Comparison of ENCODE assay signal across 1 cellular context in the genomic region with DNA sequence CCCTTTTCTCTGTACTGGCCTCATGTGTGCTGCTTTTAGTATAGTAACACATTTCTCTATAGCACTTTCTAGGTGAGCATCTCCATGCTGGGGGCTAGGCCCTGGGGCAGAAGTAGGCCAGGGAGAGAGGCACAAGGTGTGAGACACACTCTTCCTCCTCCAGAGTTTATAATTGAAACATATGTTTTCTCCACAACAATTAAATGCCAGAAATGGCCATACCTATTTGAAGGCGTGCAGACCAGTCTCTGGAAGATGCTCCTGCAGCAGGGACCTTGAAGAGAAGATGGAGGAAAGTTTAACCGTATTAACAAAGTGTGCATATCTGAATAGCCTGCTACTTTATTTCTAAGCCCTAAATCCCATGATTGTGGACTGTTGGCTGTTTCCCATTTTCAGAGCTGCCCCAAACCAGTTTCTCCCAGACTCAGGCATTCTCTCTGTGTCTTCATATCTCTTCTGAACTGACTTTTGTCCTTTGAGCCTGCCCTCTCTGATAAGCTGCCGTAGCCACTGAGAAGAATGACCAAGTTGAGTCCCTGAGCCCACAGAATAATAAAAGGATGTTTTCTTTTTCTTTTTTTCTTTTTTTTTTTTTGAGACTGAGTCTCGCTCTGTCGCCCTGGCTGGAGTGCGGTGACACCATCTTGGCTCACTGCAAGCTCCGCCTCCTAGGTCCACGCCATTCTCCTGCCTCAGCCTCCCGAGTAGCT.
A peak's percentile ranks its signal among the peaks of the same experiment; 100 is the strongest.
TF ChIP-seq lines count a peak whose summit lies in the region.

No MANE protein-coding gene starts in this region.

TF ChIP-seq in K562, 482 proteins besides CTCF, POLR2A, EP300 and RAD21 (continued from another document and continues in another):
- TF ChIP-seq, protein P1, sequence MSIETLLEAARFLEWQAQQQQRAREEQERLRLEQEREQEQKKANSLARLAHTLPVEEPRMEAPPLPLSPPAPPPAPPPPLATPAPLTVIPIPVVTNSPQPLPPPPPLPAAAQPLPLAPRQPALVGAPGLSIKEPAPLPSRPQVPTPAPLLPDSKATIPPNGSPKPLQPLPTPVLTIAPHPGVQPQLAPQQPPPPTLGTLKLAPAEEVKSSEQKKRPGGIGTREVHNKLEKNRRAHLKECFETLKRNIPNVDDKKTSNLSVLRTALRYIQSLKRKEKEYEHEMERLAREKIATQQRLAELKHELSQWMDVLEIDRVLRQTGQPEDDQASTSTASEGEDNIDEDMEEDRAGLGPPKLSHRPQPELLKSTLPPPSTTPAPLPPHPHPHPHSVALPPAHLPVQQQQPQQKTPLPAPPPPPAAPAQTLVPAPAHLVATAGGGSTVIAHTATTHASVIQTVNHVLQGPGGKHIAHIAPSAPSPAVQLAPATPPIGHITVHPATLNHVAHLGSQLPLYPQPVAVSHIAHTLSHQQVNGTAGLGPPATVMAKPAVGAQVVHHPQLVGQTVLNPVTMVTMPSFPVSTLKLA (conservative IDR thresholded peaks at IDR 0.05) = 0 out of 4 replicates have a peak, but pooled peaks of 1 of the 2 experiments have one; percentile 8
- TF ChIP-seq ATF1 (CRISPR knock-in tag; IDR thresholded peaks at IDR 0.05) = no peak
- TF ChIP-seq ATF1 (tag; IDR thresholded peaks at IDR 0.05) = 0 out of 2 replicates have a peak, but pooled peaks have one; percentile 12
- TF ChIP-seq, protein P2, sequence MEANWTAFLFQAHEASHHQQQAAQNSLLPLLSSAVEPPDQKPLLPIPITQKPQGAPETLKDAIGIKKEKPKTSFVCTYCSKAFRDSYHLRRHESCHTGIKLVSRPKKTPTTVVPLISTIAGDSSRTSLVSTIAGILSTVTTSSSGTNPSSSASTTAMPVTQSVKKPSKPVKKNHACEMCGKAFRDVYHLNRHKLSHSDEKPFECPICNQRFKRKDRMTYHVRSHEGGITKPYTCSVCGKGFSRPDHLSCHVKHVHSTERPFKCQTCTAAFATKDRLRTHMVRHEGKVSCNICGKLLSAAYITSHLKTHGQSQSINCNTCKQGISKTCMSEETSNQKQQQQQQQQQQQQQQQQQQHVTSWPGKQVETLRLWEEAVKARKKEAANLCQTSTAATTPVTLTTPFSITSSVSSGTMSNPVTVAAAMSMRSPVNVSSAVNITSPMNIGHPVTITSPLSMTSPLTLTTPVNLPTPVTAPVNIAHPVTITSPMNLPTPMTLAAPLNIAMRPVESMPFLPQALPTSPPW (CRISPR knock-in tag; IDR thresholded peaks at IDR 0.05) = peak; percentile 39; the same call in 1 of the 2 replicates
- peak; percentile 72; the same call in 1 of the 2 replicates for TF ChIP-seq SMARCC2 (IDR thresholded peaks at IDR 0.05; ENCODE audit: low read depth)
- peak; percentile 68; the same call in 1 of the 2 replicates for TF ChIP-seq SMAD4 (CRISPR knock-in tag; conservative IDR thresholded peaks at IDR 0.05)
- TF ChIP-seq LCOR (CRISPR knock-in tag; IDR thresholded peaks at IDR 0.05) = 0 out of 2 replicates have a peak, but pooled peaks have one; percentile 16
- TF ChIP-seq CREM (IDR thresholded peaks at IDR 0.05; ENCODE audit: low read depth) = peak; percentile 65
- peak; percentile 50; the same call in 1 of the 2 replicates for TF ChIP-seq ZFX (CRISPR knock-in tag; IDR thresholded peaks at IDR 0.05)
- TF ChIP-seq CTBP1 (IDR thresholded peaks at IDR 0.05; ENCODE audit: borderline replicate concordance) = peak; percentile 48; the same call in 1 of the 2 replicates
- TF ChIP-seq ZEB2 (IDR thresholded peaks at IDR 0.05) = 0 out of 2 replicates have a peak, but pooled peaks have one; percentile 61
- 0 out of 2 replicates have a peak, but pooled peaks have one; percentile 9 for TF ChIP-seq ETV5 (CRISPR knock-in tag; IDR thresholded peaks at IDR 0.05; ENCODE audit: low read depth)
- TF ChIP-seq, protein P3, sequence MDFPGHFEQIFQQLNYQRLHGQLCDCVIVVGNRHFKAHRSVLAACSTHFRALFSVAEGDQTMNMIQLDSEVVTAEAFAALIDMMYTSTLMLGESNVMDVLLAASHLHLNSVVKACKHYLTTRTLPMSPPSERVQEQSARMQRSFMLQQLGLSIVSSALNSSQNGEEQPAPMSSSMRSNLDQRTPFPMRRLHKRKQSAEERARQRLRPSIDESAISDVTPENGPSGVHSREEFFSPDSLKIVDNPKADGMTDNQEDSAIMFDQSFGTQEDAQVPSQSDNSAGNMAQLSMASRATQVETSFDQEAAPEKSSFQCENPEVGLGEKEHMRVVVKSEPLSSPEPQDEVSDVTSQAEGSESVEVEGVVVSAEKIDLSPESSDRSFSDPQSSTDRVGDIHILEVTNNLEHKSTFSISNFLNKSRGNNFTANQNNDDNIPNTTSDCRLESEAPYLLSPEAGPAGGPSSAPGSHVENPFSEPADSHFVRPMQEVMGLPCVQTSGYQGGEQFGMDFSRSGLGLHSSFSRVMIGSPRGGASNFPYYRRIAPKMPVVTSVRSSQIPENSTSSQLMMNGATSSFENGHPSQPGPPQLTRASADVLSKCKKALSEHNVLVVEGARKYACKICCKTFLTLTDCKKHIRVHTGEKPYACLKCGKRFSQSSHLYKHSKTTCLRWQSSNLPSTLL (IDR thresholded peaks at IDR 0.05) = no peak
- TF ChIP-seq, protein P4, sequence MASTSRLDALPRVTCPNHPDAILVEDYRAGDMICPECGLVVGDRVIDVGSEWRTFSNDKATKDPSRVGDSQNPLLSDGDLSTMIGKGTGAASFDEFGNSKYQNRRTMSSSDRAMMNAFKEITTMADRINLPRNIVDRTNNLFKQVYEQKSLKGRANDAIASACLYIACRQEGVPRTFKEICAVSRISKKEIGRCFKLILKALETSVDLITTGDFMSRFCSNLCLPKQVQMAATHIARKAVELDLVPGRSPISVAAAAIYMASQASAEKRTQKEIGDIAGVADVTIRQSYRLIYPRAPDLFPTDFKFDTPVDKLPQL (IDR thresholded peaks at IDR 0.05; ENCODE audit: extremely low read depth, insufficient read length) = no peak
- peak; percentile 98 for TF ChIP-seq KLF16 (IDR thresholded peaks at IDR 0.05)
- TF ChIP-seq FOSL1 (tag; conservative IDR thresholded peaks at IDR 0.05) = peak; percentile 43; the same call in 1 of the 2 replicates
- TF ChIP-seq, protein P5, sequence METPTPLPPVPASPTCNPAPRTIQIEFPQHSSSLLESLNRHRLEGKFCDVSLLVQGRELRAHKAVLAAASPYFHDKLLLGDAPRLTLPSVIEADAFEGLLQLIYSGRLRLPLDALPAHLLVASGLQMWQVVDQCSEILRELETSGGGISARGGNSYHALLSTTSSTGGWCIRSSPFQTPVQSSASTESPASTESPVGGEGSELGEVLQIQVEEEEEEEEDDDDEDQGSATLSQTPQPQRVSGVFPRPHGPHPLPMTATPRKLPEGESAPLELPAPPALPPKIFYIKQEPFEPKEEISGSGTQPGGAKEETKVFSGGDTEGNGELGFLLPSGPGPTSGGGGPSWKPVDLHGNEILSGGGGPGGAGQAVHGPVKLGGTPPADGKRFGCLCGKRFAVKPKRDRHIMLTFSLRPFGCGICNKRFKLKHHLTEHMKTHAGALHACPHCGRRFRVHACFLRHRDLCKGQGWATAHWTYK (CRISPR knock-in tag; IDR thresholded peaks at IDR 0.05) = 0 out of 2 replicates have a peak, but pooled peaks have one; percentile 24
- TF ChIP-seq ZNF584 (CRISPR knock-in tag; IDR thresholded peaks at IDR 0.05; ENCODE audit: low read depth) = 0 out of 2 replicates have a peak, but pooled peaks have one; percentile 42
- TF ChIP-seq ZNF384 (IDR thresholded peaks at IDR 0.05; ENCODE audit: low read depth, low read length) = peak; percentile 91
- no peak for TF ChIP-seq E2F3 (CRISPR knock-in tag; IDR thresholded peaks at IDR 0.05)
- TF ChIP-seq ETV6 (IDR thresholded peaks at IDR 0.05; ENCODE audit: borderline replicate concordance in 1 of 2, low read depth in 2 of 2, low read length in 1 of 2) = 0 out of 4 replicates have a peak, but pooled peaks of 1 of the 2 experiments have one; percentile 38
- TF ChIP-seq ETV6 (CRISPR knock-in tag; IDR thresholded peaks at IDR 0.05; ENCODE audit: borderline replicate concordance) = no peak
- TF ChIP-seq, protein P6, sequence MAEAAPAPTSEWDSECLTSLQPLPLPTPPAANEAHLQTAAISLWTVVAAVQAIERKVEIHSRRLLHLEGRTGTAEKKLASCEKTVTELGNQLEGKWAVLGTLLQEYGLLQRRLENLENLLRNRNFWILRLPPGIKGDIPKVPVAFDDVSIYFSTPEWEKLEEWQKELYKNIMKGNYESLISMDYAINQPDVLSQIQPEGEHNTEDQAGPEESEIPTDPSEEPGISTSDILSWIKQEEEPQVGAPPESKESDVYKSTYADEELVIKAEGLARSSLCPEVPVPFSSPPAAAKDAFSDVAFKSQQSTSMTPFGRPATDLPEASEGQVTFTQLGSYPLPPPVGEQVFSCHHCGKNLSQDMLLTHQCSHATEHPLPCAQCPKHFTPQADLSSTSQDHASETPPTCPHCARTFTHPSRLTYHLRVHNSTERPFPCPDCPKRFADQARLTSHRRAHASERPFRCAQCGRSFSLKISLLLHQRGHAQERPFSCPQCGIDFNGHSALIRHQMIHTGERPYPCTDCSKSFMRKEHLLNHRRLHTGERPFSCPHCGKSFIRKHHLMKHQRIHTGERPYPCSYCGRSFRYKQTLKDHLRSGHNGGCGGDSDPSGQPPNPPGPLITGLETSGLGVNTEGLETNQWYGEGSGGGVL (CRISPR knock-in tag; IDR thresholded peaks at IDR 0.05) = no peak
- TF ChIP-seq, protein P7, sequence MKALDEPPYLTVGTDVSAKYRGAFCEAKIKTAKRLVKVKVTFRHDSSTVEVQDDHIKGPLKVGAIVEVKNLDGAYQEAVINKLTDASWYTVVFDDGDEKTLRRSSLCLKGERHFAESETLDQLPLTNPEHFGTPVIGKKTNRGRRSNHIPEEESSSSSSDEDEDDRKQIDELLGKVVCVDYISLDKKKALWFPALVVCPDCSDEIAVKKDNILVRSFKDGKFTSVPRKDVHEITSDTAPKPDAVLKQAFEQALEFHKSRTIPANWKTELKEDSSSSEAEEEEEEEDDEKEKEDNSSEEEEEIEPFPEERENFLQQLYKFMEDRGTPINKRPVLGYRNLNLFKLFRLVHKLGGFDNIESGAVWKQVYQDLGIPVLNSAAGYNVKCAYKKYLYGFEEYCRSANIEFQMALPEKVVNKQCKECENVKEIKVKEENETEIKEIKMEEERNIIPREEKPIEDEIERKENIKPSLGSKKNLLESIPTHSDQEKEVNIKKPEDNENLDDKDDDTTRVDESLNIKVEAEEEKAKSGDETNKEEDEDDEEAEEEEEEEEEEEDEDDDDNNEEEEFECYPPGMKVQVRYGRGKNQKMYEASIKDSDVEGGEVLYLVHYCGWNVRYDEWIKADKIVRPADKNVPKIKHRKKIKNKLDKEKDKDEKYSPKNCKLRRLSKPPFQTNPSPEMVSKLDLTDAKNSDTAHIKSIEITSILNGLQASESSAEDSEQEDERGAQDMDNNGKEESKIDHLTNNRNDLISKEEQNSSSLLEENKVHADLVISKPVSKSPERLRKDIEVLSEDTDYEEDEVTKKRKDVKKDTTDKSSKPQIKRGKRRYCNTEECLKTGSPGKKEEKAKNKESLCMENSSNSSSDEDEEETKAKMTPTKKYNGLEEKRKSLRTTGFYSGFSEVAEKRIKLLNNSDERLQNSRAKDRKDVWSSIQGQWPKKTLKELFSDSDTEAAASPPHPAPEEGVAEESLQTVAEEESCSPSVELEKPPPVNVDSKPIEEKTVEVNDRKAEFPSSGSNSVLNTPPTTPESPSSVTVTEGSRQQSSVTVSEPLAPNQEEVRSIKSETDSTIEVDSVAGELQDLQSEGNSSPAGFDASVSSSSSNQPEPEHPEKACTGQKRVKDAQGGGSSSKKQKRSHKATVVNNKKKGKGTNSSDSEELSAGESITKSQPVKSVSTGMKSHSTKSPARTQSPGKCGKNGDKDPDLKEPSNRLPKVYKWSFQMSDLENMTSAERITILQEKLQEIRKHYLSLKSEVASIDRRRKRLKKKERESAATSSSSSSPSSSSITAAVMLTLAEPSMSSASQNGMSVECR (CRISPR knock-in tag; IDR thresholded peaks at IDR 0.05) = no peak
- TF ChIP-seq TRIM24 (IDR thresholded peaks at IDR 0.05) = peak in 1 of 2 experiments; percentile 78; a peak in 1 of 4 replicates
- TF ChIP-seq KLF10 (CRISPR knock-in tag; IDR thresholded peaks at IDR 0.05) = no peak
- TF ChIP-seq POLR2AphosphoS5 (IDR thresholded peaks at IDR 0.05; ENCODE audit: control insufficient read depth, insufficient read depth, low read depth, low read length) = peak; percentile 87
- TF ChIP-seq, protein P8, sequence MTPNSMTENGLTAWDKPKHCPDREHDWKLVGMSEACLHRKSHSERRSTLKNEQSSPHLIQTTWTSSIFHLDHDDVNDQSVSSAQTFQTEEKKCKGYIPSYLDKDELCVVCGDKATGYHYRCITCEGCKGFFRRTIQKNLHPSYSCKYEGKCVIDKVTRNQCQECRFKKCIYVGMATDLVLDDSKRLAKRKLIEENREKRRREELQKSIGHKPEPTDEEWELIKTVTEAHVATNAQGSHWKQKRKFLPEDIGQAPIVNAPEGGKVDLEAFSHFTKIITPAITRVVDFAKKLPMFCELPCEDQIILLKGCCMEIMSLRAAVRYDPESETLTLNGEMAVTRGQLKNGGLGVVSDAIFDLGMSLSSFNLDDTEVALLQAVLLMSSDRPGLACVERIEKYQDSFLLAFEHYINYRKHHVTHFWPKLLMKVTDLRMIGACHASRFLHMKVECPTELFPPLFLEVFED (CRISPR knock-in tag; conservative IDR thresholded peaks at IDR 0.05) = no peak
- peak; percentile 60; the same call in 1 of the 2 replicates for TF ChIP-seq KAT7 (CRISPR knock-in tag; IDR thresholded peaks at IDR 0.05; ENCODE audit: borderline replicate concordance)
- TF ChIP-seq MAZ (CRISPR knock-in tag; conservative IDR thresholded peaks at IDR 0.05 in 1 of 2, IDR thresholded peaks at IDR 0.05 in 1 of 2) = 0 out of 4 replicates have a peak, but pooled peaks of 1 of the 2 experiments have one; percentile 16
- peak; percentile 70; the same call in 1 of the 2 replicates for TF ChIP-seq NCOA1 (IDR thresholded peaks at IDR 0.05; ENCODE audit: low read depth)
- TF ChIP-seq ZNF778 (CRISPR knock-in tag; IDR thresholded peaks at IDR 0.05) = no peak
- TF ChIP-seq ZBED1 (IDR thresholded peaks at IDR 0.05) = peak; percentile 61; the same call in 1 of the 2 replicates
- TF ChIP-seq JUND (IDR thresholded peaks at IDR 0.05; ENCODE audit: borderline replicate concordance, low read depth, low read length) = peak; percentile 61; the same call in 1 of the 2 replicates
- peak; percentile 44; the same call in 1 of the 3 replicates for TF ChIP-seq JUND (tag; IDR thresholded peaks at IDR 0.05; ENCODE audit: borderline replicate concordance, low read depth, low read length)
- TF ChIP-seq BCOR (IDR thresholded peaks at IDR 0.05) = peak; percentile 37; the same call in 1 of the 2 replicates
- no peak for TF ChIP-seq PTBP1 (IDR thresholded peaks at IDR 0.05; ENCODE audit: low read depth, low read length)
- TF ChIP-seq, protein P9, sequence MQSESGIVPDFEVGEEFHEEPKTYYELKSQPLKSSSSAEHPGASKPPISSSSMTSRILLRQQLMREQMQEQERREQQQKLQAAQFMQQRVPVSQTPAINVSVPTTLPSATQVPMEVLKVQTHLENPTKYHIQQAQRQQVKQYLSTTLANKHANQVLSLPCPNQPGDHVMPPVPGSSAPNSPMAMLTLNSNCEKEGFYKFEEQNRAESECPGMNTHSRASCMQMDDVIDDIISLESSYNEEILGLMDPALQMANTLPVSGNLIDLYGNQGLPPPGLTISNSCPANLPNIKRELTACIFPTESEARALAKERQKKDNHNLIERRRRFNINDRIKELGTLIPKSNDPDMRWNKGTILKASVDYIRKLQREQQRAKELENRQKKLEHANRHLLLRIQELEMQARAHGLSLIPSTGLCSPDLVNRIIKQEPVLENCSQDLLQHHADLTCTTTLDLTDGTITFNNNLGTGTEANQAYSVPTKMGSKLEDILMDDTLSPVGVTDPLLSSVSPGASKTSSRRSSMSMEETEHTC (IDR thresholded peaks at IDR 0.05) = peak; percentile 39; the same call in 1 of the 2 replicates
